In the genomic region with DNA sequence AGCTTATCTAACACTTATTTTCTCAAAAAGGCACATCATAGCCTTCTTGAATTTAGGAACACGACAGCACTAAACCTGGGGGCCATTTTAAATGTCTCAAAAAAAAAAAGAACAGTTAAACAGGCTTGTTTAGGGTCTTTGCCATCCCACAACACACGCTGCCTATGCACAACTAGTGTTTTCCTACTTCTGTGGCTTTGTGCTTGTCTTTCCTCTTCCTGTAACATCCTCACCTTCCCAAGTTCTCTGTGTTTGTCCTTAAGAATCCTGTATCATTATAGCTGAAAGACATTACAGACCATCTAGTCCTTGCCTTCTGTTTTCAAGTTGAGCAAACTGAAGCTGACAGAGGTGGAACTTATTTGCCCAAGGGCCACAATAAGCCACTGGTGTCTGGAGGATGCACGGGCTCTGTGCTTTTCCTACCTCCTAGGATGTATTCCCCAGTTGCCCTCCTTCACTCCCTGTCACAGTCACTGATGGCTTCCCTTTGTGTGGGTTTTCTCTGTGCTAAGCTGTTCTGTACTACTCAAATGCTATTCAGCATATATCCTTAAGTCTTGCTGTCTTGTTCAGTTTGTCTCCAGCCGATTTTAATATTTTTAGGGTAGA, we compare ENCODE assay signal across 20 cellular contexts.
"Had no signal": no experiment of that assay in that cellular context is flagged by ENCODE, and none has a peak within 500 bp of the region (broad histone marks: within the 10 kb centered on the region; RNA-seq: fewer than 3 reads in every experiment).

No MANE protein-coding gene starts in this region.

- H3K27me3 Mint-ChIP-seq: dendritic cell treated with granulocyte-macrophage colony-stimulating factor and Interleukin-4, amounts not matched to agents 40 ng/mL and 50 ng/mL, for 4 days; effector memory CD8-positive, alpha-beta T cell had no signal

- H3K9me3 Mint-ChIP-seq: activated T-helper 1 cell treated with anti-CD3 and anti-CD28 coated beads, Interleukin-12 subunit alpha, Interleukin-12 subunit beta, Interleukin-2, Interleukin-4 antibody, amounts not matched to agents 30 ng/mL and 10 ng/mL and 1 ng/mL, durations not matched to agents 14 hours and 24 hours and 36 hours; dendritic cell treated with granulocyte-macrophage colony-stimulating factor and Interleukin-4, amounts not matched to agents 40 ng/mL and 50 ng/mL, for 4 days; effector memory CD8-positive, alpha-beta T cell; natural killer cell had no signal

- H3K4me1 Mint-ChIP-seq: natural killer cell had no signal

- H3K27ac Mint-ChIP-seq: activated T-helper 1 cell treated with anti-CD3 and anti-CD28 coated beads, Interleukin-12 subunit alpha, Interleukin-12 subunit beta, Interleukin-2, Interleukin-4 antibody, amounts not matched to agents 30 ng/mL and 10 ng/mL and 1 ng/mL, durations not matched to agents 14 hours and 24 hours and 36 hours; dendritic cell treated with granulocyte-macrophage colony-stimulating factor and Interleukin-4, amounts not matched to agents 40 ng/mL and 50 ng/mL, for 4 days had no signal

- DNase-seq: activated CD4-positive, alpha-beta T cell treated with anti-CD3 and anti-CD28 coated beads for 1 hour; activated CD8-positive, alpha-beta memory T cell treated with anti-CD3 and anti-CD28 coated beads, Interleukin-2, amount 50 U/mL, for 48 hours; activated naive CD4-positive, alpha-beta T cell; anterior cingulate cortex; brain microvascular endothelial cell; effector memory CD8-positive, alpha-beta T cell; heart right ventricle; mammary epithelial cell; mucosa of descending colon; natural killer cell; occipital lobe; SIG-M5; spleen; stomach; SW 1271; T-helper 9 cell; testis; upper lobe of right lung had no signal

- H3K36me3 Mint-ChIP-seq: natural killer cell had no signal

- H3K4me3 Mint-ChIP-seq: activated T-helper 1 cell treated with anti-CD3 and anti-CD28 coated beads, Interleukin-12 subunit alpha, Interleukin-12 subunit beta, Interleukin-2, Interleukin-4 antibody, amounts not matched to agents 30 ng/mL and 10 ng/mL and 1 ng/mL, durations not matched to agents 14 hours and 24 hours and 36 hours; dendritic cell treated with granulocyte-macrophage colony-stimulating factor and Interleukin-4, amounts not matched to agents 40 ng/mL and 50 ng/mL, for 4 days; effector memory CD8-positive, alpha-beta T cell; natural killer cell had no signal
